17 cellular contexts compared by ENCODE assay signal in the genomic region with DNA sequence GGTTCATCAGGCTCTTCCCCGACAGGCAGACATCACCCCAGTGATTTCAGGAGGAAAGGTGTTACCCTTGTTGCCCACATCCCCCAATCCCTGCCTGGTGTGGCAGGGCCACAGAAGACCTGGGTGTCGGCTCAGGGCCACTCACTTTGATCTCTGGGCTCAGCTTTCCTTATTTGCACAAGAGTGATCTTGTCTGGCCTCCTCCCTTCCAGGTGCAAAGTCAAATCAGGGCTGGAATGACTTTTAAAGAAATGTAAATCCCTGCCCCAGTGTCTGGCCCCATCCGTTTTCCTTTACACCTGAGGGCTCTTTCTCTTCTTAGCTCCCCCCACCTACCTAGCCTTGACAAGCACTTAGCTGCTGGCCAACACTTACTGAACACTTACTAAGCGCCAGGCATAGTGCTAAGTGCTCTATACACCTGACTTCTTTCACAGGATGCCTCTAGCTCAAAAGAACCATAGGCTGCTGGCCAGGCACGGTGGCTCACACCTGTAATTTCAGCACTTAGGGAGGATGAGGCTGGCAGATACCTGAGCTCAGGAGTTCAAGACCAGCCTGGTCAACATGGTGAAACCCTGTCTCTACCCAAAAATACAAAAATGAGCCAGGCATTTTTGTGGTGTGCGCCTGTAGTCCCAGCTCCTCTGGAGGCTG. TPM values are rescaled to one million over a fixed set of nuclear protein-coding genes. Genes with fewer than 3 reads are reported as not detected.
DNase-seq lines count a peak whose midpoint lies in the region; ATAC-seq, FAIRE-seq and TF ChIP-seq lines count a peak whose summit lies in the region.
"Had no signal": no experiment of that assay in that cellular context is flagged by ENCODE, and none has a peak within 500 bp of the region (broad histone marks: within the 10 kb centered on the region; RNA-seq: fewer than 3 reads in every experiment).

No MANE protein-coding gene starts in this region.

- H4K91ac ChIP-seq in H9 (ENCODE audit: insufficient read length, low read depth, low read length): no peak overlapping the region

- no peak overlapping the region for H2AFZ ChIP-seq in H9 (ENCODE audit: low read length)

- H3K4me3 ChIP-seq in iPS-20b (ENCODE audit: low read length) (peak overlapping the region; percentile 72), small intestine (ENCODE audit: low read depth in 1 of 2, low read length in 2 of 2) (no peak overlapping the region), MG63 (no peak overlapping the region)
- H3K4me3 ChIP-seq: Peyer's patch had no signal

- peaks cover 3% of the 10 kb centered on the region; the same call in 1 of the 2 replicates for H3K79me2 ChIP-seq in H9 (ENCODE audit: insufficient read depth, low read length)

- H3K18ac ChIP-seq in H9 (ENCODE audit: insufficient read length, low read depth, low read length): no peak overlapping the region

- no peak overlapping the region for H4K8ac ChIP-seq in H9 (replicated peaks; ENCODE audit: insufficient read length, low read depth, low read length)

- TF ChIP-seq CTCF in H9 (conservative IDR thresholded peaks at IDR 0.05): no peak
- no peak for TF ChIP-seq CTCF in brain (conservative IDR thresholded peaks at IDR 0.05)

- DNase-seq in H9 (peak; percentile 92), small intestine (peak; percentile 27), MG63 (no peak)
- DNase-seq in activated CD4-positive, alpha-beta T cell treated with anti-CD3 and anti-CD28 coated beads for 1 hour: no peak
- DNase-seq: activated gamma-delta T cell; NCI-H187; NCI-H526 treated with DMSO at 0.1 percent for 48 hours; Peyer's patch; stimulated activated CD4-positive, alpha-beta T cell treated with anti-CD3 and anti-CD28 coated beads, Interleukin-12 subunit alpha, Interleukin-12 subunit beta, amount 100 ng/mL, for 4 hours; stomach had no signal

- no peak overlapping the region for H2BK12ac ChIP-seq in H9 (ENCODE audit: insufficient read length, low read depth, low read length)

- H3K27ac ChIP-seq in H9 (ENCODE audit: insufficient read length, low read depth, low read length): no peak overlapping the region
- no peak overlapping the region for H3K27ac ChIP-seq in iPS-20b (ENCODE audit: low read length)
- no peak overlapping the region for H3K27ac ChIP-seq in small intestine (ENCODE audit: low read depth in 1 of 2, low read length in 1 of 2)
- H3K27ac ChIP-seq: C4-2B, Peyer's patch, stomach had no signal

- H3K36me3 Mint-ChIP-seq in H9 (ENCODE audit: insufficient read depth in 1 of 3, low read depth in 3 of 3): peaks cover 0 to 19% (median 2%) of the 10 kb centered on the region in 3 experiments; a peak in 2 of 7 replicates
- peaks cover 5% of the 10 kb centered on the region for H3K36me3 Mint-ChIP-seq in brain

- H3K9ac ChIP-seq in H9 (ENCODE audit: extremely low read depth, insufficient read length, low read length) (no peak overlapping the region), iPS-20b (ENCODE audit: low read depth, low read length) (peak overlapping the region; percentile 72)

- H3K27ac Mint-ChIP-seq in H9 (peak overlapping the region in 1 of 3 experiments; percentile 21; a peak in 1 of 7 replicates), brain (no peak overlapping the region)
- H3K27ac Mint-ChIP-seq: progenitor cell of endocrine pancreas had no signal

- H2AK5ac ChIP-seq in H9 (ENCODE audit: insufficient read length, low read length): no peak overlapping the region

- no CpG with 5 or more reads among the region's 6 CpGs for WGBS in H9 (ENCODE audit: extremely low coverage, insufficient read length, low lambda C conversion rate)
- WGBS in small intestine, 3 donors: 29 to 66% (median 40%) methylated on average over 6 of the region's 6 CpGs

- H3K9me3 ChIP-seq in H9 (ENCODE audit: control insufficient read depth, low read depth, low read length): no peaks in the 10 kb centered on the region
- H3K9me3 ChIP-seq in iPS-20b (ENCODE audit: insufficient read depth, low read depth, low read length): no peaks in the 10 kb centered on the region
- no peaks in the 10 kb centered on the region for H3K9me3 ChIP-seq in small intestine (ENCODE audit: control insufficient read depth, low read depth)
- no peaks in the 10 kb centered on the region for H3K9me3 ChIP-seq in MG63
- H3K9me3 ChIP-seq: Peyer's patch, stomach had no signal

- peaks cover 53% of the 10 kb centered on the region for H3K27me3 Mint-ChIP-seq in H9 (ENCODE audit: low read depth)
- peaks cover 67% of the 10 kb centered on the region for H3K27me3 Mint-ChIP-seq in brain

- H3K4ac ChIP-seq in H9 (ENCODE audit: low read depth, low read length): no peak overlapping the region

- no peak overlapping the region for H2BK20ac ChIP-seq in H9 (ENCODE audit: low read depth, low read length, poor library complexity, severe bottlenecking)

- H3K4me1 ChIP-seq in H9 (ENCODE audit: insufficient read depth, low read length) (peaks cover 9% of the 10 kb centered on the region; the same call in 1 of the 2 replicates), iPS-20b (ENCODE audit: insufficient read depth, low read length) (peaks cover 26% of the 10 kb centered on the region), small intestine (ENCODE audit: control insufficient read depth in 2 of 2, insufficient read depth in 1 of 2, low read depth in 1 of 2, low read length in 1 of 2) (peaks cover 0 to 2% of the 10 kb centered on the region in 2 donors)

- H3K4me3 Mint-ChIP-seq in H9 (peak overlapping the region; percentile 74 to 75), brain (peak overlapping the region in 4 of 5 experiments; percentile 10 to 49 (median 26))

- H3T11ph ChIP-seq in H9 (ENCODE audit: low read length): no peak overlapping the region

- no peak overlapping the region for H2BK120ac ChIP-seq in H9 (ENCODE audit: low read depth, low read length, poor library complexity, severe bottlenecking)

- peak overlapping the region; percentile 66 for H3K4me2 ChIP-seq in H9 (ENCODE audit: insufficient read depth, insufficient read length, low read length)

- H3K36me3 ChIP-seq in iPS-20b (ENCODE audit: insufficient read depth, low read depth, low read length) (no peaks in the 10 kb centered on the region), small intestine (ENCODE audit: control insufficient read depth in 2 of 2, insufficient read depth in 2 of 2, low read length in 2 of 2) (no peaks in the 10 kb centered on the region), MG63 (no peaks in the 10 kb centered on the region)
- H3K36me3 ChIP-seq: Peyer's patch, stomach had no signal

- H4K5ac ChIP-seq in H9 (ENCODE audit: insufficient read length, low read depth, low read length): no peak overlapping the region

- no peak for FAIRE-seq in small intestine (lab: Jason Lieb, UNC)
- FAIRE-seq: G401.6 had no signal

- no peak overlapping the region for H3K23ac ChIP-seq in H9 (ENCODE audit: insufficient read length, low read depth, low read length)

- no peaks in the 10 kb centered on the region for H3K79me1 ChIP-seq in H9 (ENCODE audit: insufficient read depth, low read depth, low read length, poor library complexity, severe bottlenecking)

- peaks cover 47 to 53% of the 10 kb centered on the region in 2 experiments for H3K4me1 Mint-ChIP-seq in H9
- peaks cover 31% of the 10 kb centered on the region for H3K4me1 Mint-ChIP-seq in brain

- ATAC-seq in HG03196 (IDR thresholded peaks at IDR 0.05; ENCODE audit: unreplicated experiment): no peak

- H2BK15ac ChIP-seq in H9 (ENCODE audit: low read depth, low read length): no peak overlapping the region

- H3K9me3 Mint-ChIP-seq in H9 (peaks cover 0 to 4% of the 10 kb centered on the region in 2 experiments; a peak in 2 of 5 replicates), brain (peaks cover 0 to 9% (median 2%) of the 10 kb centered on the region in 5 experiments)

- H3K56ac ChIP-seq in H9 (ENCODE audit: insufficient read length, low read depth, low read length): no peak overlapping the region

- H3K14ac ChIP-seq in H9 (ENCODE audit: insufficient read depth, low read length): 0 out of 2 replicates have a peak overlapping the region, but pooled peaks have one; percentile 2

- H2BK5ac ChIP-seq in H9 (ENCODE audit: insufficient read length, low read length): no peak overlapping the region

- H4K20me1 ChIP-seq in H9 (ENCODE audit: control insufficient read depth, insufficient read depth, insufficient read length): no peaks in the 10 kb centered on the region

- H3K27me3 ChIP-seq in H9 (ENCODE audit: insufficient read depth, low read length) (peaks cover 7% of the 10 kb centered on the region; the same call in 1 of the 2 replicates), iPS-20b (ENCODE audit: insufficient read depth, low read length) (peaks cover 77% of the 10 kb centered on the region), small intestine (ENCODE audit: control insufficient read depth in 2 of 2, insufficient read depth in 2 of 2, low read length in 2 of 2) (peaks cover 3 to 16% of the 10 kb centered on the region in 2 donors), MG63 (peaks cover 10% of the 10 kb centered on the region)

- H3K23me2 ChIP-seq in H9 (ENCODE audit: insufficient read length, low read depth, low read length, poor library complexity, severe bottlenecking): peaks cover 14% of the 10 kb centered on the region

RNA-seq across cellular contexts. Expression of gene NODAL, which starts 1.0 kb away (rescaled TPM):
- total RNA-seq in H9 (2021): 80.7 and 84.7 TPM in 2 replicates
- polyA plus RNA-seq in brain (ENCODE audit: insufficient read depth, low read depth, low replicate concordance) (1.3 TPM), small intestine (under 1 TPM in 1 of 3 donors, not detected in 2; 0.04 TPM)
- not detected in 2 replicates for total RNA-seq in MG63 (2014; rRNA removed; shearing (Covaris generic); ENCODE audit: low replicate concordance)
- total RNA-seq: activated CD8-positive, alpha-beta memory T cell treated with anti-CD3 and anti-CD28 coated beads for 36 hours; Peyer's patch; progenitor cell of endocrine pancreas; stomach had no signal
- polyA plus RNA-seq: stomach had no signal

RNA-seq across cellular contexts. Expression of gene PALD1, which starts 36.1 kb away (rescaled TPM):
- total RNA-seq in H9 (2021): 21.1 and 21.6 TPM in 2 replicates
- polyA plus RNA-seq in brain (ENCODE audit: insufficient read depth, low read depth, low replicate concordance) (6.4 TPM), small intestine (1 to 10 TPM in 2 of 3 donors, under 1 TPM in 1; 0.22 to 3.6 (median 2.7) TPM)
- total RNA-seq in MG63 (2014; rRNA removed; shearing (Covaris generic); ENCODE audit: low replicate concordance): 5.3 and 7.8 TPM in 2 replicates

RNA-seq across cellular contexts. Expression of gene EIF4EBP2, which starts 38.5 kb away (rescaled TPM):
- total RNA-seq in H9 (2021): 91.1 and 93.2 TPM in 2 replicates
- polyA plus RNA-seq in brain (ENCODE audit: insufficient read depth, low read depth, low replicate concordance): 51.9 TPM
- polyA plus RNA-seq in small intestine: 10 to 100 TPM; 30.2 to 63.3 (median 60.3) TPM
- 5.1 and 6.1 TPM in 2 replicates for total RNA-seq in MG63 (2014; rRNA removed; shearing (Covaris generic); ENCODE audit: low replicate concordance)

Comparison
In these comparisons a context has a peak if more than half of its experiments do, and no peak if none do; other contexts are left out.
1. DNase-seq: peak in H9 (single experiment) and small intestine (single experiment); none in activated CD4-positive, alpha-beta T cell treated with anti-CD3 and anti-CD28 coated beads for 1 hour (single experiment) and MG63 (single experiment).
2. RNA of gene NODAL, which starts 1.0 kb away (total RNA-seq): 80.7 to 84.7 TPM in H9; not detected in MG63; every median in the first group is over 10 times any median in the second.
3. RNA of gene EIF4EBP2, which starts 38.5 kb away (total RNA-seq): 91.1 to 93.2 TPM in H9; 5.1 to 6.1 TPM in MG63; every median in the first group is over 10 times any median in the second.